Comparison of ENCODE assay signal across 18 cellular contexts in genomic region chr4:123867910-123868587, GRCh38.
"Had no signal": no experiment of that assay in that cellular context is flagged by ENCODE, and none has a peak within 500 bp of the region (broad histone marks: within the 10 kb centered on the region; RNA-seq: fewer than 3 reads in every experiment).

No MANE protein-coding gene starts in this region.

- H3K4me1 ChIP-seq: ascending aorta, transverse colon had no signal

- H3K9me3 ChIP-seq: ascending aorta, suprapubic skin, transverse colon, uterus had no signal

- H3K27me3 ChIP-seq: ascending aorta, foreskin keratinocyte, suprapubic skin, transverse colon, uterus had no signal

- H3K27ac ChIP-seq: ascending aorta, foreskin keratinocyte, suprapubic skin, transverse colon, uterus had no signal

- DNase-seq: activated CD4-positive, alpha-beta T cell treated with anti-CD3 and anti-CD28 coated beads, Interleukin-2, amount 10 ng/mL, durations not matched to agents 24 days and 14 days; activated CD8-positive, alpha-beta T cell treated with anti-CD3 and anti-CD28 coated beads for 36 hours; activated naive CD4-positive, alpha-beta T cell treated with anti-CD3 and anti-CD28 coated beads for 36 hours; activated naive CD8-positive, alpha-beta T cell treated with anti-CD3 and anti-CD28 coated beads, Interleukin-2, amount 50 U/mL, for 24 hours; activated T-cell treated with anti-CD3 and anti-CD28 coated beads, Interleukin-2, amount 50 U/mL, for 24 hours; cerebellar nuclear complex; effector CD4-positive, alpha-beta T cell; foreskin keratinocyte; glutamatergic neuron; hippocampal formation; midbrain; stimulated activated naive CD8-positive, alpha-beta T cell treated with anti-CD3 and anti-CD28 coated beads, Interleukin-15, amount 100 ng/mL, for 72 hours; T-cell; T-helper 9 cell; transverse colon; uterus had no signal

- H3K36me3 ChIP-seq: ascending aorta, suprapubic skin, transverse colon, uterus had no signal

- H3K4me3 ChIP-seq: ascending aorta, suprapubic skin, transverse colon, uterus had no signal
